13 cellular contexts compared by ENCODE assay signal in genomic region chr9:95857896-95858295, GRCh38. TPM values are rescaled to one million over a fixed set of nuclear protein-coding genes. Genes with fewer than 3 reads are reported as not detected.
DNase-seq lines count a peak whose midpoint lies in the region; ATAC-seq and TF ChIP-seq lines count a peak whose summit lies in the region.
"Had no signal": no experiment of that assay in that cellular context is flagged by ENCODE, and none has a peak within 500 bp of the region (broad histone marks: within the 10 kb centered on the region; RNA-seq: fewer than 3 reads in every experiment).

No MANE protein-coding gene starts in this region.

- no peak overlapping the region for H3K4me3 Mint-ChIP-seq in H9

- no peak overlapping the region for H3K4ac ChIP-seq in H9 (ENCODE audit: low read depth, low read length)

- H2AFZ ChIP-seq in PC-3 (ENCODE audit: low read length) = no peak overlapping the region
- H2AFZ ChIP-seq in H9 (ENCODE audit: low read length) = no peak overlapping the region

- TF ChIP-seq CTCF in PC-3 (conservative IDR thresholded peaks at IDR 0.05; ENCODE audit: low read depth, low read length) = no peak
- TF ChIP-seq CTCF in H9 (conservative IDR thresholded peaks at IDR 0.05) = no peak

- H3K27me3 Mint-ChIP-seq in H9 (ENCODE audit: low read depth) = no peaks in the 10 kb centered on the region

- no peak overlapping the region for H3T11ph ChIP-seq in H9 (ENCODE audit: low read length)

- peaks cover 10 to 11% of the 10 kb centered on the region in 2 experiments; a peak in 3 of 4 replicates for H3K4me1 Mint-ChIP-seq in H9

- H3K14ac ChIP-seq in H9 (ENCODE audit: insufficient read depth, low read length) = no peak overlapping the region

- H3K9me3 Mint-ChIP-seq in H9 = peaks cover 3 to 6% of the 10 kb centered on the region in 2 experiments; a peak in 3 of 5 replicates

- H3K36me3 ChIP-seq in BLaER1 treated with 17β-estradiol and CSF1 and Interleukin-3, amounts not matched to agents 10 nM and 100 nM = peaks cover 0 to 11% (median 5%) of the 10 kb centered on the region in 11 experiments; a peak in 8 of 22 replicates
- peaks cover 2% of the 10 kb centered on the region; the same call in 1 of the 2 replicates for H3K36me3 ChIP-seq in PC-3 (ENCODE audit: low read depth, low read length)
- H3K36me3 ChIP-seq: gastroesophageal sphincter, vagina had no signal

- H4K5ac ChIP-seq in H9 (ENCODE audit: insufficient read length, low read depth, low read length) = no peak overlapping the region

- no peak overlapping the region for H4K8ac ChIP-seq in H9 (replicated peaks; ENCODE audit: insufficient read length, low read depth, low read length)

- H2BK20ac ChIP-seq in H9 (ENCODE audit: low read depth, low read length, poor library complexity, severe bottlenecking) = no peak overlapping the region

- H3F3A ChIP-seq in PC-3 (ENCODE audit: low read length, unreplicated experiment) = no peaks in the 10 kb centered on the region

- no peaks in the 10 kb centered on the region; a peak in 2 of 22 replicates for H4K20me1 ChIP-seq in BLaER1 treated with 17β-estradiol and CSF1 and Interleukin-3, amounts not matched to agents 10 nM and 100 nM
- no peaks in the 10 kb centered on the region for H4K20me1 ChIP-seq in PC-3 (ENCODE audit: low read length)
- H4K20me1 ChIP-seq in H9 (ENCODE audit: control insufficient read depth, insufficient read depth, insufficient read length) = no peaks in the 10 kb centered on the region

- peaks cover 9 to 17% (median 12%) of the 10 kb centered on the region in 11 experiments for H3K9me3 ChIP-seq in BLaER1 treated with 17β-estradiol and CSF1 and Interleukin-3, amounts not matched to agents 10 nM and 100 nM (replicated peaks in 1 of 11)
- H3K9me3 ChIP-seq in PC-3 (ENCODE audit: low read length) (no peaks in the 10 kb centered on the region), H9 (ENCODE audit: control insufficient read depth, low read depth, low read length) (no peaks in the 10 kb centered on the region)
- H3K9me3 ChIP-seq: gastroesophageal sphincter, vagina had no signal

- H3K79me1 ChIP-seq in H9 (ENCODE audit: insufficient read depth, low read depth, low read length, poor library complexity, severe bottlenecking) = no peaks in the 10 kb centered on the region

- H3K27me3 ChIP-seq in BLaER1 treated with 17β-estradiol and CSF1 and Interleukin-3, amounts not matched to agents 10 nM and 100 nM = no peaks in the 10 kb centered on the region
- H3K27me3 ChIP-seq in PC-3 (ENCODE audit: low read length) (no peaks in the 10 kb centered on the region), H9 (ENCODE audit: insufficient read depth, low read length) (no peaks in the 10 kb centered on the region)
- H3K27me3 ChIP-seq: gastroesophageal sphincter, vagina had no signal

- H3K4me1 ChIP-seq in BLaER1 treated with 17β-estradiol and CSF1 and Interleukin-3, amounts not matched to agents 10 nM and 100 nM = peaks cover 14 to 24% (median 17%) of the 10 kb centered on the region in 10 experiments
- peaks cover 51% of the 10 kb centered on the region for H3K4me1 ChIP-seq in PC-3 (ENCODE audit: insufficient read depth, low read length)
- H3K4me1 ChIP-seq in H9 (ENCODE audit: insufficient read depth, low read length) = no peaks in the 10 kb centered on the region
- H3K4me1 ChIP-seq: gastroesophageal sphincter, vagina had no signal

- no peak overlapping the region for H2BK120ac ChIP-seq in H9 (ENCODE audit: low read depth, low read length, poor library complexity, severe bottlenecking)

- H3K4me3 ChIP-seq in BLaER1 treated with 17β-estradiol and CSF1 and Interleukin-3, amounts not matched to agents 10 nM and 100 nM = no peak overlapping the region
- no peak overlapping the region for H3K4me3 ChIP-seq in PC-3 (ENCODE audit: low read length)
- H3K4me3 ChIP-seq: gastroesophageal sphincter, vagina had no signal

- POLR2A ChIA-PET in PC-3 (lab: Charles Lee; ENCODE audit: unreplicated experiment) = no interaction called here

- no peak overlapping the region for H2AK5ac ChIP-seq in H9 (ENCODE audit: insufficient read length, low read length)

- no peaks in the 10 kb centered on the region for H3K9me2 ChIP-seq in PC-3 (replicated peaks; ENCODE audit: low read length)

- no peak overlapping the region for H3K56ac ChIP-seq in H9 (ENCODE audit: insufficient read length, low read depth, low read length)

- H3K23me2 ChIP-seq in H9 (ENCODE audit: insufficient read length, low read depth, low read length, poor library complexity, severe bottlenecking) = no peaks in the 10 kb centered on the region

- no peak overlapping the region for H3K9ac ChIP-seq in BLaER1 treated with 17β-estradiol and CSF1 and Interleukin-3, amounts not matched to agents 10 nM and 100 nM
- H3K9ac ChIP-seq in PC-3 (ENCODE audit: low read length) (no peak overlapping the region), H9 (ENCODE audit: extremely low read depth, insufficient read length, low read length) (no peak overlapping the region)

- ATAC-seq in GM19395 (IDR thresholded peaks at IDR 0.05; ENCODE audit: unreplicated experiment) = peak; percentile 48
- peak; percentile 48 for ATAC-seq in HG03025 (IDR thresholded peaks at IDR 0.05; ENCODE audit: low FRiP score, unreplicated experiment)
- no peak for ATAC-seq in PC-3
- ATAC-seq: gastroesophageal sphincter had no signal

- H3K18ac ChIP-seq in H9 (ENCODE audit: insufficient read length, low read depth, low read length) = no peak overlapping the region

- no TSS peak for BruUV-seq in PC-3 (replicated peaks; lab: Mats Ljungman, UMichigan)

- DNase-seq in PC-3 (no peak), T-helper 2 cell (no peak), NCI-H1092 (lab: John Stamatoyannopoulos, UW) (no peak), H9 (no peak), dermis blood vessel endothelial cell (no peak)
- DNase-seq: DMS53, NCI-H2227 treated with DMSO at 0.1 percent for 48 hours had no signal

- no peak overlapping the region for H2BK15ac ChIP-seq in H9 (ENCODE audit: low read depth, low read length)

- no peak overlapping the region; a peak in 1 of 22 replicates for H3K27ac ChIP-seq in BLaER1 treated with 17β-estradiol and CSF1 and Interleukin-3, amounts not matched to agents 10 nM and 100 nM
- H3K27ac ChIP-seq in PC-3 (ENCODE audit: low read length) = no peak overlapping the region
- H3K27ac ChIP-seq in H9 (ENCODE audit: insufficient read length, low read depth, low read length) = no peak overlapping the region
- H3K27ac ChIP-seq: gastroesophageal sphincter, vagina had no signal

- peaks cover 0 to 8% (median 3%) of the 10 kb centered on the region in 3 experiments; a peak in 4 of 7 replicates for H3K36me3 Mint-ChIP-seq in H9 (ENCODE audit: insufficient read depth in 1 of 3, low read depth in 3 of 3)

- no peaks in the 10 kb centered on the region for H3K79me2 ChIP-seq in PC-3 (ENCODE audit: low read length)
- no peaks in the 10 kb centered on the region for H3K79me2 ChIP-seq in H9 (ENCODE audit: insufficient read depth, low read length)

- no peak overlapping the region for H3K23ac ChIP-seq in H9 (ENCODE audit: insufficient read length, low read depth, low read length)

- H4K91ac ChIP-seq in H9 (ENCODE audit: insufficient read length, low read depth, low read length) = no peak overlapping the region

- CTCF ChIA-PET in PC-3 (lab: Charles Lee) = no interaction called here

- no peak overlapping the region for H2BK12ac ChIP-seq in H9 (ENCODE audit: insufficient read length, low read depth, low read length)

- intact Hi-C loops in PC-3 (cut with micrococcal nuclease) = no loop called here

- H2BK5ac ChIP-seq in H9 (ENCODE audit: insufficient read length, low read length) = no peak overlapping the region

- peak overlapping the region; percentile 3 to 76 (median 44); a peak in 20 of 22 replicates for H3K4me2 ChIP-seq in BLaER1 treated with 17β-estradiol and CSF1 and Interleukin-3, amounts not matched to agents 10 nM and 100 nM
- H3K4me2 ChIP-seq in PC-3 (ENCODE audit: low read length) = 0 out of 2 replicates have a peak overlapping the region, but pooled peaks have one; percentile 33
- no peak overlapping the region for H3K4me2 ChIP-seq in H9 (ENCODE audit: insufficient read depth, insufficient read length, low read length)

- no peak overlapping the region for H3K27ac Mint-ChIP-seq in H9
- H3K27ac Mint-ChIP-seq: activated naive CD4-positive, alpha-beta T cell treated with anti-CD3 and anti-CD28 coated beads, Interleukin-2, amount 50 U/mL, for 72 hours had no signal

RNA-seq across cellular contexts. Expression of gene ERCC6L2, which starts 17.6 kb away (rescaled TPM):
- total RNA-seq in PC-3 (2014; rRNA removed) (18.8 and 32.7 TPM in 2 replicates), H9 (2021) (47.3 and 57.7 TPM in 2 replicates), dermis blood vessel endothelial cell (70.1 and 77.0 TPM in 2 replicates)
